9 cellular contexts compared by ENCODE assay signal in the genomic region with DNA sequence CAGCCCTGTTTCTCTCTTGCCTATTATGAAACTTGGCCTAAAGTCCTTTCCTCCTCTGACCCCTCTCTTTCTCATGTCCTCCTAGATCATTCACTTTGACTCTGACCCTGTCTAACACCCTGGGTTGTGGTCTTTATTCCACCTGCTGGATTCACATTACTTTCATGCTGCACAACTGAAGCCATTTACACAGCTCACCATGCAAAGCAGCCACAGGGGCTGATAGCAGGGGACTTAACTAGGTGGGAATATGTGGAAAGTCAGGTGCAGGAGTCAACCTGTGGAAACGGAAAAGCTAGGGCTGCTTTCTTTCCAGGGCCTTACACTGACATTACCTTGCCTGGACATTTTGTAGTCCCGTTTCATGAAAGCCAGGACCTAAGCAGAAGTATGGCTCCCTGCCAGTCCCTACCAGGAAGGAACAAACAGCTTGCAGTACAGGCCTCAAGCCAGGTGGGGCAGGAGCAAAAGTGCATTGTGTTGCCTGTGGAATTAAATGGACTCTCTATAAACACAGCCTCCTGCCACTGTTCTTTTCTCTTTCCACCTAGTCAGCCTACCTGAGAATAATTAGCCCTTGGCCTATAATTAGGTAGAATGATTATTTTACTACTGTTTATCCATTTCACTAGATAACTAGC. TPM values are rescaled to one million over a fixed set of nuclear protein-coding genes. Genes with fewer than 3 reads are reported as not detected.
DNase-seq lines count a peak whose midpoint lies in the region; ATAC-seq, FAIRE-seq and TF ChIP-seq lines count a peak whose summit lies in the region.
"Had no signal": no experiment of that assay in that cellular context is flagged by ENCODE, and none has a peak within 500 bp of the region (broad histone marks: within the 10 kb centered on the region; RNA-seq: fewer than 3 reads in every experiment).

No MANE protein-coding gene starts in this region.

- H3K27ac ChIP-seq in kidney (ENCODE audit: low read depth in 2 of 2, low read length in 2 of 2) (peak overlapping the region; percentile 26 to 39), thoracic aorta (no peak overlapping the region)
- no peak overlapping the region for H3K27ac ChIP-seq in CD8-positive, alpha-beta memory T cell (ENCODE audit: low read depth, low read length)

- CTCF ChIA-PET in CD8-positive, alpha-beta memory T cell (lab: Charles Lee), result interaction anchor here (1.1 to 2.8 kb wide), 3 partner anchors 14 to 105 kb away, joined by 3 to 9 read pairs (median 5); a partner anchor contains a TSS

- H3K4me1 Mint-ChIP-seq in CD8-positive, alpha-beta memory T cell, result peaks cover 0 to 4% (median 0%) of the 10 kb centered on the region in 3 donors

- H3K36me3 Mint-ChIP-seq in CD8-positive, alpha-beta memory T cell, result no peaks in the 10 kb centered on the region

- H3K9me3 Mint-ChIP-seq in CD8-positive, alpha-beta memory T cell, result no peaks in the 10 kb centered on the region

- DNase-seq in Ammon's horn (ENCODE audit: low spot score) (peak; percentile 83), NCI-H2107 (lab: John Stamatoyannopoulos, UW) (peak; percentile 53), astrocyte of the cerebellum (ENCODE audit: low read depth) (peak; percentile 45), kidney (no peak), thoracic aorta (ENCODE audit: low spot score) (peak; percentile 28)
- DNase-seq in CD8-positive, alpha-beta memory T cell, result no peak

- H3K9ac ChIP-seq in kidney (ENCODE audit: low read length in 2 of 2), result peak overlapping the region in 1 of 2 donors; percentile 36

- POLR2A ChIA-PET in CD8-positive, alpha-beta memory T cell (lab: Charles Lee), result interaction anchor here (0.5 kb wide), 1 partner anchor 9 kb away, joined by 5 read pairs; no protein-coding TSS in a partner anchor

- FAIRE-seq in kidney (lab: Jason Lieb, UNC), result no peak

- ATAC-seq in GM18498 (IDR thresholded peaks at IDR 0.05; ENCODE audit: unreplicated experiment) (peak; percentile 52), thoracic aorta (ENCODE audit: insufficient number of reproducible peaks, low FRiP score, low read depth) (no peak)
- ATAC-seq in activated CD4-positive, CD25-positive, alpha-beta regulatory T cell treated with anti-CD3 and anti-CD28 coated beads, Interleukin-2, amount 50 U/mL, for 24 hours, result no peak

- peaks cover 16 to 22% of the 10 kb centered on the region in 2 donors for H3K4me1 ChIP-seq in kidney (ENCODE audit: control insufficient read depth in 1 of 2, insufficient read depth in 1 of 2, low read depth in 1 of 2, low read length in 2 of 2)
- peaks cover 2 to 3% of the 10 kb centered on the region in 2 donors for H3K4me1 ChIP-seq in thoracic aorta (ENCODE audit: control insufficient read depth in 1 of 2, low read depth in 2 of 2)
- H3K4me1 ChIP-seq in CD8-positive, alpha-beta memory T cell (ENCODE audit: insufficient read depth, low read length), result no peaks in the 10 kb centered on the region

- no peak overlapping the region for H3K27ac Mint-ChIP-seq in CD8-positive, alpha-beta memory T cell

- in situ Hi-C loops in astrocyte of the cerebellum (cut with HindIII; ENCODE audit: low sequenced_read_pairs), result no loop called here

- TF ChIP-seq CTCF in astrocyte of the cerebellum (IDR thresholded peaks at IDR 0.05; ENCODE audit: low read depth, low read length, missing control alignments) (peak; percentile 49), kidney (IDR thresholded peaks at IDR 0.05; ENCODE audit: borderline replicate concordance, extremely low read depth, insufficient read depth) (peak; percentile 56), thoracic aorta (IDR thresholded peaks at IDR 0.05) (peak; percentile 40)

- H3K9me3 ChIP-seq in kidney (ENCODE audit: control insufficient read depth in 1 of 2, low read length in 2 of 2) (no peaks in the 10 kb centered on the region), thoracic aorta (no peaks in the 10 kb centered on the region)
- no peaks in the 10 kb centered on the region for H3K9me3 ChIP-seq in CD8-positive, alpha-beta memory T cell (ENCODE audit: low read length)

- H3K4me3 ChIP-seq in astrocyte of the cerebellum (ENCODE audit: low read depth, low read length), result no peak overlapping the region
- H3K4me3 ChIP-seq in kidney (ENCODE audit: low read length in 2 of 2), result no peak overlapping the region
- no peak overlapping the region for H3K4me3 ChIP-seq in thoracic aorta
- no peak overlapping the region for H3K4me3 ChIP-seq in CD8-positive, alpha-beta memory T cell (ENCODE audit: low read length)
- H3K4me3 ChIP-seq: dorsolateral prefrontal cortex had no signal

- peaks cover 0 to 9% of the 10 kb centered on the region in 2 donors for H3K27me3 Mint-ChIP-seq in CD8-positive, alpha-beta memory T cell

- no peaks in the 10 kb centered on the region for H3K27me3 ChIP-seq in thoracic aorta (replicated peaks; ENCODE audit: insufficient read depth)
- no peaks in the 10 kb centered on the region for H3K27me3 ChIP-seq in CD8-positive, alpha-beta memory T cell (ENCODE audit: insufficient read depth, low read length, poor library complexity, severe bottlenecking)
- H3K27me3 ChIP-seq: dorsolateral prefrontal cortex had no signal

- H3K4me3 Mint-ChIP-seq in CD8-positive, alpha-beta memory T cell, result no peak overlapping the region

- H3K36me3 ChIP-seq in kidney (ENCODE audit: control insufficient read depth in 1 of 2, insufficient read depth in 2 of 2, low read length in 2 of 2) (no peaks in the 10 kb centered on the region), thoracic aorta (no peaks in the 10 kb centered on the region)
- H3K36me3 ChIP-seq in CD8-positive, alpha-beta memory T cell (ENCODE audit: insufficient read depth, low read length), result no peaks in the 10 kb centered on the region

- intact Hi-C loops in kidney (cut with DNase I), result no loop called here

RNA-seq across cellular contexts. Expression of a gene that starts 11.8 kb away (rescaled TPM):
- total RNA-seq in kidney, result 17.9 TPM
- polyA plus RNA-seq in kidney (ENCODE audit: insufficient read depth, low read depth, low replicate concordance), result 49.6 TPM
- 10 to 100 TPM in 1 of 2 donors, 1 to 10 TPM in 1; 9.1 to 29.9 TPM for total RNA-seq in thoracic aorta
- total RNA-seq in CD8-positive, alpha-beta memory T cell, result 1 to 10 TPM; 2.4 to 3.0 TPM
- 2.0 TPM for polyA plus RNA-seq in CD8-positive, alpha-beta memory T cell

RNA-seq across cellular contexts. Expression of a gene that starts 50.5 kb away (rescaled TPM):
- 74.8 TPM for total RNA-seq in kidney
- 50.5 TPM for polyA plus RNA-seq in kidney (ENCODE audit: insufficient read depth, low read depth, low replicate concordance)
- total RNA-seq in thoracic aorta, result 10 to 100 TPM; 68.2 to 84.4 TPM
- total RNA-seq in CD8-positive, alpha-beta memory T cell, result 10 to 100 TPM; 67.6 to 71.7 TPM
- polyA plus RNA-seq in CD8-positive, alpha-beta memory T cell, result 36.3 TPM

Comparison
In these comparisons a context has a peak if more than half of its experiments do, and no peak if none do; other contexts are left out.
1. DNase-seq: peak in Ammon's horn (single experiment), NCI-H2107 (single experiment), astrocyte of the cerebellum (single experiment) and thoracic aorta (single experiment); none in kidney (single experiment) and CD8-positive, alpha-beta memory T cell (0 of 5).
2. H3K27ac ChIP-seq: peak in kidney (2 of 2); none in thoracic aorta (0 of 2) and CD8-positive, alpha-beta memory T cell (single experiment).
3. Peak in every context shown above with its lines, with median percentiles within 50 percentile points of each other: CTCF ChIP-seq.